In genomic region chr3:24687646-24688045, GRCh38 we compare ENCODE assay signal across 20 cellular contexts.
"Had no signal": no experiment of that assay in that cellular context is flagged by ENCODE, and none has a peak within 500 bp of the region (broad histone marks: within the 10 kb centered on the region; RNA-seq: fewer than 3 reads in every experiment).

No MANE protein-coding gene starts in this region.

- H3K27me3 ChIP-seq: foreskin keratinocyte, left lung, right lobe of liver, spleen, upper lobe of right lung had no signal

- H2AFZ ChIP-seq: parathyroid adenoma had no signal

- H3K9ac ChIP-seq: parathyroid adenoma had no signal

- H3K36me3 ChIP-seq: left lung, neutrophil, right lobe of liver, spleen, upper lobe of right lung had no signal

- H3K4me1 ChIP-seq: left lung, parathyroid adenoma, upper lobe of right lung had no signal

- H3K4me3 Mint-ChIP-seq: activated CD4-positive, alpha-beta memory T cell treated with anti-CD3 and anti-CD28 coated beads for 36 hours; activated naive CD8-positive, alpha-beta T cell treated with anti-CD3 and anti-CD28 coated beads for 36 hours; naive thymus-derived CD8-positive, alpha-beta T cell; T-helper 1 cell treated with Interleukin-12 subunit alpha and Interleukin-12 subunit beta and Interleukin-4 antibody, amounts not matched to agents 30 μg/mL and 1 μg/mL, for 36 hours had no signal

- H3K9me3 Mint-ChIP-seq: activated CD4-positive, alpha-beta memory T cell treated with anti-CD3 and anti-CD28 coated beads for 36 hours; activated naive CD8-positive, alpha-beta T cell treated with anti-CD3 and anti-CD28 coated beads for 36 hours; naive thymus-derived CD8-positive, alpha-beta T cell; T-helper 1 cell treated with Interleukin-12 subunit alpha and Interleukin-12 subunit beta and Interleukin-4 antibody, amounts not matched to agents 30 μg/mL and 1 μg/mL, for 36 hours had no signal

- H3K27ac Mint-ChIP-seq: activated CD4-positive, alpha-beta memory T cell treated with anti-CD3 and anti-CD28 coated beads for 36 hours; activated naive CD8-positive, alpha-beta T cell treated with anti-CD3 and anti-CD28 coated beads for 36 hours; naive thymus-derived CD8-positive, alpha-beta T cell; T-helper 1 cell treated with Interleukin-12 subunit alpha and Interleukin-12 subunit beta and Interleukin-4 antibody, amounts not matched to agents 30 μg/mL and 1 μg/mL, for 36 hours had no signal

- H3K36me3 Mint-ChIP-seq: activated CD4-positive, alpha-beta memory T cell treated with anti-CD3 and anti-CD28 coated beads for 36 hours; activated naive CD8-positive, alpha-beta T cell treated with anti-CD3 and anti-CD28 coated beads for 36 hours; naive thymus-derived CD8-positive, alpha-beta T cell had no signal

- DNase-seq: activated CD4-positive, alpha-beta memory T cell treated with anti-CD3 and anti-CD28 coated beads for 36 hours; activated CD4-positive, alpha-beta T cell treated with anti-CD3 and anti-CD28 coated beads for 48 hours; activated naive CD4-positive, alpha-beta T cell treated with Interleukin-2 at 50 U/mL for 16 hours; activated naive CD8-positive, alpha-beta T cell treated with anti-CD3 and anti-CD28 coated beads for 36 hours; activated T-cell treated with anti-CD3 and anti-CD28 coated beads, Interleukin-2, amount 50 U/mL, for 48 hours; cortex of kidney; foreskin keratinocyte; hippocampal formation; left lung; naive thymus-derived CD8-positive, alpha-beta T cell; right lobe of liver; spleen; stimulated activated CD4-positive, alpha-beta T cell treated with anti-CD3 and anti-CD28 coated beads, Interleukin-4, amount 100 ng/mL, for 24 hours; stimulated activated naive CD4-positive, alpha-beta T cell treated with Interleukin-2 at 50 U/mL for 16 hours; upper lobe of right lung had no signal

- H3K9me3 ChIP-seq: left lung, neutrophil, right lobe of liver, spleen, upper lobe of right lung had no signal

- H3K79me2 ChIP-seq: parathyroid adenoma had no signal

- ATAC-seq: naive thymus-derived CD8-positive, alpha-beta T cell; right lobe of liver; upper lobe of right lung had no signal

- H3K4me3 ChIP-seq: left lung, lung, right lobe of liver, spleen, upper lobe of right lung had no signal

- H3K27ac ChIP-seq: epithelial cell of prostate, left lung, neutrophil, parathyroid adenoma, right lobe of liver, spleen, upper lobe of right lung had no signal
